8 cellular contexts compared by ENCODE assay signal in genomic region chr14:51652168-51653095, GRCh38. TPM values are rescaled to one million over a fixed set of nuclear protein-coding genes. Genes with fewer than 3 reads are reported as not detected.
DNase-seq lines count a peak whose midpoint lies in the region; ATAC-seq and TF ChIP-seq lines count a peak whose summit lies in the region.

No MANE protein-coding gene starts in this region.

- H3K27me3 ChIP-seq in BE2C: no peaks in the 10 kb centered on the region
- H3K27me3 ChIP-seq in duodenal mucosa (ENCODE audit: control insufficient read depth in 1 of 2, insufficient read depth in 2 of 2, low read length in 2 of 2): peaks cover 3 to 12% of the 10 kb centered on the region in 2 donors

- DNase-seq in BE2C (peak; percentile 71), GM19238 (ENCODE audit: insufficient read length, low spot score) (peak; percentile 27), T-cell (peak in 23 of 34 experiments; percentile 0 to 35 (median 16)), GM20000 (ENCODE audit: low spot score) (no peak)
- DNase-seq in stimulated activated naive CD8-positive, alpha-beta T cell treated with anti-CD3 and anti-CD28 coated beads, Interleukin-15, Interleukin-2, amounts not matched to agents 100 U/mL and 50 U/mL, for 24 hours: no peak

- H3K36me3 ChIP-seq in BE2C: peaks cover 3% of the 10 kb centered on the region
- no peaks in the 10 kb centered on the region for H3K36me3 ChIP-seq in duodenal mucosa (ENCODE audit: control insufficient read depth in 1 of 2, insufficient read depth in 2 of 2, low read length in 2 of 2)
- H3K36me3 ChIP-seq in mesodermal cell (ENCODE audit: control insufficient read depth, insufficient read depth, low read length): peaks cover 20% of the 10 kb centered on the region

- peak overlapping the region; percentile 38 to 81 for H3K9ac ChIP-seq in duodenal mucosa (ENCODE audit: low read depth in 1 of 2, low read length in 2 of 2)

- peak overlapping the region; percentile 83 for H3K4me3 ChIP-seq in BE2C (ENCODE audit: low read depth, low read length)
- peak overlapping the region; percentile 74 to 76 for H3K4me3 ChIP-seq in duodenal mucosa (ENCODE audit: low read depth in 1 of 2, low read length in 2 of 2)
- H3K4me3 ChIP-seq in mesodermal cell (ENCODE audit: extremely low read depth, insufficient read depth, low read length, poor library complexity, severe bottlenecking): peak overlapping the region; percentile 92

- CTCF ChIA-PET in T-cell (lab: Charles Lee): interaction anchor here (0.6 to 1.3 kb wide), 7 partner anchors 10 to 548 kb away, joined by 3 to 8 read pairs (median 3); no protein-coding TSS in a partner anchor

- TF ChIP-seq CTCF in BE2C (IDR thresholded peaks at IDR 0.05; ENCODE audit: low read depth, low read length) (no peak), GM20000 (IDR thresholded peaks at IDR 0.05; ENCODE audit: extremely low read depth, missing control alignments) (no peak)

- peaks cover 10% of the 10 kb centered on the region; the same call in 1 of the 2 replicates for H3K4me1 ChIP-seq in BE2C
- peaks cover 8 to 15% of the 10 kb centered on the region in 2 donors for H3K4me1 ChIP-seq in duodenal mucosa (ENCODE audit: control insufficient read depth in 1 of 2, insufficient read depth in 2 of 2, low read length in 2 of 2)
- H3K4me1 ChIP-seq in mesodermal cell (ENCODE audit: control insufficient read depth, insufficient read depth, low read length, poor library complexity, severe bottlenecking): peaks cover 14% of the 10 kb centered on the region

- H3K4me1 Mint-ChIP-seq in T-cell: peaks cover 12 to 24% (median 21%) of the 10 kb centered on the region in 3 donors

- H3K36me3 Mint-ChIP-seq in T-cell: no peaks in the 10 kb centered on the region

- no peaks in the 10 kb centered on the region for H3K9me3 ChIP-seq in BE2C
- no peaks in the 10 kb centered on the region for H3K9me3 ChIP-seq in duodenal mucosa (ENCODE audit: control insufficient read depth in 1 of 2, low read length in 2 of 2)
- H3K9me3 ChIP-seq in mesodermal cell (ENCODE audit: control insufficient read depth, low read length): no peaks in the 10 kb centered on the region

- ATAC-seq in HG03280 (IDR thresholded peaks at IDR 0.05; ENCODE audit: unreplicated experiment) (peak; percentile 40), T-cell (replicated peaks in 1 of 4) (peak; percentile 43 to 57 (median 50))
- peak; percentile 55 for ATAC-seq in stimulated activated naive CD8-positive, alpha-beta T cell treated with anti-CD3 and anti-CD28 coated beads, Interleukin-15, Interleukin-2, amounts not matched to agents 100 U/mL and 50 U/mL, for 24 hours

- POLR2A ChIA-PET in T-cell (lab: Charles Lee): interaction anchor here (0.5 to 0.7 kb wide), 7 partner anchors 159 to 1285 kb away, joined by 3 to 8 read pairs (median 3); no protein-coding TSS in a partner anchor

- H3K9me3 Mint-ChIP-seq in T-cell: no peaks in the 10 kb centered on the region

- H3K27me3 Mint-ChIP-seq in T-cell: peaks cover 7 to 26% of the 10 kb centered on the region in 2 donors

- peak overlapping the region; percentile 79 to 81 (median 80) for H3K4me3 Mint-ChIP-seq in T-cell

- H3K27ac ChIP-seq in duodenal mucosa (ENCODE audit: low read depth, low read length) (peak overlapping the region; percentile 75), mesodermal cell (ENCODE audit: low read depth, low read length, severe bottlenecking) (peak overlapping the region; percentile 90)

- WGBS in mesodermal cell (ENCODE audit: insufficient coverage in 2 of 2), 2 experiments: 0% methylated on average over 51 to 53 of the region's 75 CpGs

- peak overlapping the region in 1 of 2 donors; percentile 58 for H3K27ac Mint-ChIP-seq in T-cell

RNA-seq across cellular contexts. Expression of gene FRMD6, which starts 0.7 kb away (rescaled TPM):
- polyA plus RNA-seq in BE2C (2012; ENCODE audit: insufficient read depth, insufficient read length, low read depth): 4.9 TPM
- total RNA-seq in T-cell: 1 to 10 TPM in 4 of 5 donors, under 1 TPM in 1; 0.86 to 1.9 (median 1.5) TPM
- 50.6 TPM for polyA plus RNA-seq in mesodermal cell (2013, experiment 1 of 2)
- polyA plus RNA-seq in mesodermal cell (2013, experiment 2 of 2): 47.9 TPM

Comparison
In these comparisons a context has a peak if more than half of its experiments do, and no peak if none do; other contexts are left out.
1. DNase-seq: peak in BE2C (single experiment), GM19238 (single experiment) and T-cell (23 of 34); none in stimulated activated naive CD8-positive, alpha-beta T cell treated with anti-CD3 and anti-CD28 coated beads, Interleukin-15, Interleukin-2, amounts not matched to agents 100 U/mL and 50 U/mL, for 24 hours (single experiment) and GM20000 (single experiment).
2. Peak in every context shown above with its lines, with median percentiles within 50 percentile points of each other: H3K4me3 ChIP-seq and ATAC-seq.